In the genomic region with DNA sequence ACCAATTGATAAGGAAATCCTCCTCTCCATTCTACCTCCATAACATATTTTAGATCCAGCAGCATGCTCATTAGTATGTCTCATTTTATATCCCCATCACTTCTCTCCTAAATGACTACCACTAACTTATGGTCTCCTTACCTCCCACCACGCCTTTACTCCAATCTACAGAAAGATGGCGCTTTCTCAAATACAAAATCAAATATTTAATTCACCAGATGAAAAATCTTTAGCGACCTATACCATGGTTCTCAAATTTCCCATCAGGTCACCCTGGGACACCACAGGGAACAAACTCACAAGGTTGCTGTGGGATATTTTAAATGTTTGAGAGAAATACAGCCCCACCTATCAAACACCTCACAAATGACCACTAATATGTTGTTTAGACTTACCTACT, we compare ENCODE assay signal across 24 cellular contexts. TPM values are rescaled to one million over a fixed set of nuclear protein-coding genes. Genes with fewer than 3 reads are reported as not detected.
"Had no signal": no experiment of that assay in that cellular context is flagged by ENCODE, and none has a peak within 500 bp of the region (broad histone marks: within the 10 kb centered on the region; RNA-seq: fewer than 3 reads in every experiment).

No MANE protein-coding gene starts in this region.

- H3K79me2 ChIP-seq: parathyroid adenoma had no signal

- ATAC-seq: gastroesophageal sphincter, left lobe of liver, right lobe of liver had no signal

- H3K4me1 ChIP-seq: parathyroid adenoma, right lobe of liver, transverse colon, uterus had no signal

- H3K4me3 ChIP-seq: gastroesophageal sphincter, heart left ventricle, lung, right lobe of liver, transverse colon, uterus had no signal

- H3K36me3 Mint-ChIP-seq: brain, mesothelial cell of epicardium had no signal

- H3K9me3 ChIP-seq: gastroesophageal sphincter, right lobe of liver, transverse colon, uterus had no signal

- H2AFZ ChIP-seq: parathyroid adenoma had no signal

- H3K9ac ChIP-seq: parathyroid adenoma had no signal

- H3K27ac ChIP-seq: gastroesophageal sphincter, heart left ventricle, parathyroid adenoma, right lobe of liver, transverse colon, uterus, WERI-Rb-1 had no signal

- H3K27ac Mint-ChIP-seq: brain, nephron had no signal

- H3K36me3 ChIP-seq: right lobe of liver, transverse colon, uterus, WERI-Rb-1 had no signal

- H3K4me3 Mint-ChIP-seq: brain; mesothelial cell of epicardium; nephron; stimulated activated naive CD8-positive, alpha-beta T cell treated with anti-CD3 and anti-CD28 coated beads, Interleukin-15, Interleukin-2, amounts not matched to agents 100 ng/mL and 50 ng/mL, for 24 hours had no signal

- H3K4me1 Mint-ChIP-seq: brain, nephron had no signal

- DNase-seq: activated CD4-positive, alpha-beta T cell treated with anti-CD3 and anti-CD28 coated beads for 1 hour; activated CD4-positive, alpha-beta T cell treated with anti-CD3 and anti-CD28 coated beads, Interleukin-2, amount 50 U/mL, for 4 hours; activated naive CD4-positive, alpha-beta T cell; activated T-cell treated with anti-CD3 and anti-CD28 coated beads for 4 hours; anterior cingulate cortex; caudate nucleus; heart left ventricle; kidney; right lobe of liver; small intestine; stimulated activated CD4-positive, alpha-beta T cell treated with anti-CD3 and anti-CD28 coated beads, Interleukin-15, amount 100 ng/mL, for 24 hours; stimulated activated CD4-positive, alpha-beta T cell treated with anti-CD3 and anti-CD28 coated beads, Interleukin-2, amount 100 ng/mL, for 48 hours; transverse colon; uterus; WERI-Rb-1 had no signal

- H3K27me3 ChIP-seq: uterus had no signal

RNA-seq across cellular contexts. Expression of a gene that starts 27.0 kb away (rescaled TPM):
- total RNA-seq: gastroesophageal sphincter, heart left ventricle, kidney, left lobe of liver, lung, mesothelial cell of epicardium, right lobe of liver, transverse colon had no signal
- polyA plus RNA-seq: esophagus, heart left ventricle, lung, small intestine had no signal
